ENCODE assay signal across 1 cellular context in genomic region chr1:192986110-192986747, GRCh38.
TF ChIP-seq lines count a peak whose summit lies in the region.

No MANE protein-coding gene starts in this region.

TF ChIP-seq in K562, 482 proteins besides CTCF, POLR2A, EP300 and RAD21 (continued from another document and continues in another):
- TF ChIP-seq VEZF1 (CRISPR knock-in tag; IDR thresholded peaks at IDR 0.05): no peak
- peak; percentile 73 for TF ChIP-seq BRD9 (IDR thresholded peaks at IDR 0.05; ENCODE audit: low read depth, partially characterized antibody)
- no peak for TF ChIP-seq JUNB (CRISPR knock-in tag; conservative IDR thresholded peaks at IDR 0.05)
- TF ChIP-seq ZNF274 (IDR thresholded peaks at IDR 0.05; ENCODE audit: borderline replicate concordance, low read depth, low read length): no peak
- TF ChIP-seq ZNF407 (IDR thresholded peaks at IDR 0.05; ENCODE audit: low read depth): peak; percentile 28; the same call in 1 of the 2 replicates
- TF ChIP-seq ZC3H8 (IDR thresholded peaks at IDR 0.05): peak; percentile 57; the same call in 1 of the 2 replicates
- peak; percentile 87; the same call in 1 of the 2 replicates for TF ChIP-seq MYNN (IDR thresholded peaks at IDR 0.05)
- no peak for TF ChIP-seq MYNN (CRISPR knock-in tag; IDR thresholded peaks at IDR 0.05)
- TF ChIP-seq STAT5B (CRISPR knock-in tag; IDR thresholded peaks at IDR 0.05): no peak
- TF ChIP-seq FOXK2 (conservative IDR thresholded peaks at IDR 0.05 in 1 of 2, IDR thresholded peaks at IDR 0.05 in 1 of 2; ENCODE audit: low read depth in 2 of 2): peak; percentile 86
- TF ChIP-seq ZNF24 (IDR thresholded peaks at IDR 0.05): no peak
- TF ChIP-seq ETS2 (tag; IDR thresholded peaks at IDR 0.05; ENCODE audit: borderline replicate concordance, poor library complexity, severe bottlenecking): no peak
- TF ChIP-seq TCF3 (CRISPR knock-in tag; IDR thresholded peaks at IDR 0.05): peak; percentile 99
- no peak for TF ChIP-seq CLOCK (CRISPR knock-in tag; IDR thresholded peaks at IDR 0.05; ENCODE audit: borderline replicate concordance)
- TF ChIP-seq ZFX (CRISPR knock-in tag; IDR thresholded peaks at IDR 0.05): no peak
- no peak for TF ChIP-seq IRF1 (CRISPR knock-in tag; IDR thresholded peaks at IDR 0.05; ENCODE audit: borderline replicate concordance)
- no peak for TF ChIP-seq HOXB6 (CRISPR knock-in tag; IDR thresholded peaks at IDR 0.05; ENCODE audit: borderline replicate concordance)
- no peak for TF ChIP-seq BACH1 (tag; IDR thresholded peaks at IDR 0.05)
- TF ChIP-seq MCM2 (IDR thresholded peaks at IDR 0.05; ENCODE audit: low read depth): no peak
- no peak for TF ChIP-seq SREBF1 (IDR thresholded peaks at IDR 0.05; ENCODE audit: borderline replicate concordance, low read depth, low read length)
- no peak for TF ChIP-seq TCF7L2 (IDR thresholded peaks at IDR 0.05; ENCODE audit: low read depth, low read length)
- TF ChIP-seq ZNF133 (CRISPR knock-in tag; IDR thresholded peaks at IDR 0.05): no peak
- TF ChIP-seq NBN (IDR thresholded peaks at IDR 0.05; ENCODE audit: low read depth): peak; percentile 95
- no peak for TF ChIP-seq ZNF764 (CRISPR knock-in tag; IDR thresholded peaks at IDR 0.05; ENCODE audit: low read depth)
- TF ChIP-seq ZC3H11A (IDR thresholded peaks at IDR 0.05; ENCODE audit: low read depth, low read length): no peak
- peak; percentile 74 for TF ChIP-seq GATAD2A (IDR thresholded peaks at IDR 0.05)
- TF ChIP-seq ZNF644 (tag; IDR thresholded peaks at IDR 0.05; ENCODE audit: low read depth): no peak
- TF ChIP-seq HMGN3 (IDR thresholded peaks at IDR 0.05; ENCODE audit: borderline replicate concordance, extremely low read depth, insufficient read length, low read depth, low read length): no peak
- no peak for TF ChIP-seq PCBP1 (IDR thresholded peaks at IDR 0.05; ENCODE audit: low read depth, low read length, poor library complexity, severe bottlenecking)
- no peak for TF ChIP-seq ZFP91 (CRISPR knock-in tag; IDR thresholded peaks at IDR 0.05)
- no peak for TF ChIP-seq TCF15 (CRISPR knock-in tag; IDR thresholded peaks at IDR 0.05)
- no peak for TF ChIP-seq SMARCA5 (IDR thresholded peaks at IDR 0.05)
- peak; percentile 74 for TF ChIP-seq CREB1 (IDR thresholded peaks at IDR 0.05)
- TF ChIP-seq CREB1 (CRISPR knock-in tag; IDR thresholded peaks at IDR 0.05): peak; percentile 74
- no peak for TF ChIP-seq HNRNPLL (IDR thresholded peaks at IDR 0.05; ENCODE audit: low read depth, low read length, poor library complexity, severe bottlenecking)
- no peak for TF ChIP-seq MYC (IDR thresholded peaks at IDR 0.05; ENCODE audit: low read depth, low read length)
- no peak for TF ChIP-seq MYC (CRISPR knock-in tag; IDR thresholded peaks at IDR 0.05; ENCODE audit: borderline replicate concordance, low read depth)
- TF ChIP-seq ZBTB9 (CRISPR knock-in tag; IDR thresholded peaks at IDR 0.05): peak; percentile 41; the same call in 1 of the 2 replicates
- 0 out of 2 replicates have a peak, but pooled peaks have one; percentile 59 for TF ChIP-seq ATF4 (CRISPR knock-in tag; IDR thresholded peaks at IDR 0.05)
- TF ChIP-seq TBP (optimal IDR thresholded peaks at IDR 0.05; ENCODE audit: low read depth, low read length): no peak
- peak; percentile 98 for TF ChIP-seq SMARCE1 (IDR thresholded peaks at IDR 0.05)
- no peak for TF ChIP-seq ZBTB1 (CRISPR knock-in tag; IDR thresholded peaks at IDR 0.05; ENCODE audit: borderline replicate concordance, low read depth)
- TF ChIP-seq C11orf30 (IDR thresholded peaks at IDR 0.05; ENCODE audit: low read depth): peak; percentile 97
- no peak for TF ChIP-seq SUPT5H (IDR thresholded peaks at IDR 0.05)
- no peak for TF ChIP-seq RB1 (IDR thresholded peaks at IDR 0.05; ENCODE audit: low read depth)
- no peak for TF ChIP-seq ZNF740 (CRISPR knock-in tag; IDR thresholded peaks at IDR 0.05)
- no peak for TF ChIP-seq ZNF740 (tag; IDR thresholded peaks at IDR 0.05)
- no peak for TF ChIP-seq ZFP30 (CRISPR knock-in tag; IDR thresholded peaks at IDR 0.05; ENCODE audit: borderline replicate concordance)
- no peak for TF ChIP-seq HNRNPL (IDR thresholded peaks at IDR 0.05; ENCODE audit: low read depth, low read length)
- TF ChIP-seq YY1 (IDR thresholded peaks at IDR 0.05; ENCODE audit: borderline replicate concordance in 1 of 3, control insufficient read depth in 1 of 3, extremely low read depth in 1 of 3, insufficient read depth in 3 of 3, insufficient read length in 1 of 3, insufficient replicate concordance in 2 of 3, low read depth in 1 of 3, low read length in 2 of 3): no peak
